ENCODE assay signal across 16 cellular contexts in genomic region chr3:87229113-87229512, GRCh38. TPM values are rescaled to one million over a fixed set of nuclear protein-coding genes. Genes with fewer than 3 reads are reported as not detected.
DNase-seq lines count a peak whose midpoint lies in the region; ATAC-seq and TF ChIP-seq lines count a peak whose summit lies in the region.
"Had no signal": no experiment of that assay in that cellular context is flagged by ENCODE, and none has a peak within 500 bp of the region (broad histone marks: within the 10 kb centered on the region; RNA-seq: fewer than 3 reads in every experiment).

No MANE protein-coding gene starts in this region.

- H3K56ac ChIP-seq in IMR-90 (ENCODE audit: extremely low read depth, insufficient read depth, low read length): no peak overlapping the region

- TF ChIP-seq RAD21 in IMR-90 (IDR thresholded peaks at IDR 0.05; ENCODE audit: low read length): no peak

- CTCF ChIA-PET in CD8-positive, alpha-beta T cell (lab: Charles Lee): no interaction called here
- CTCF ChIA-PET in IMR-90 (lab: Yijun Ruan, JAX): no interaction called here

- H3K9ac ChIP-seq in IMR-90 (ENCODE audit: low read depth, low read length): no peak overlapping the region

- POLR2A ChIA-PET in CD8-positive, alpha-beta T cell (lab: Charles Lee): no interaction called here
- POLR2A ChIA-PET in IMR-90 (lab: Charles Lee; ENCODE audit: unreplicated experiment): no interaction called here

- H3K27me3 ChIP-seq in CD8-positive, alpha-beta T cell (ENCODE audit: insufficient read depth, low read length): no peaks in the 10 kb centered on the region
- H3K27me3 ChIP-seq in IMR-90 (ENCODE audit: control insufficient read depth, insufficient read depth, low read length): no peaks in the 10 kb centered on the region
- H3K27me3 ChIP-seq in ovary: no peaks in the 10 kb centered on the region

- H2BK5ac ChIP-seq in IMR-90 (ENCODE audit: low read depth, low read length, poor library complexity, severe bottlenecking): no peak overlapping the region

- H2AFZ ChIP-seq in IMR-90 (replicated peaks; ENCODE audit: low read length, poor library complexity): no peak overlapping the region

- no peaks in the 10 kb centered on the region for H3K9me3 Mint-ChIP-seq in CD8-positive, alpha-beta T cell
- no peaks in the 10 kb centered on the region for H3K9me3 Mint-ChIP-seq in brain
- no peaks in the 10 kb centered on the region for H3K9me3 Mint-ChIP-seq in natural killer cell treated with Interleukin-12 subunit alpha and Interleukin-12 subunit beta and Interleukin-15 and Interleukin-18, amount 100 ng/mL, for 72 hours
- H3K9me3 Mint-ChIP-seq: activated T-helper 1 cell treated with anti-CD3 and anti-CD28 coated beads, Interleukin-12 subunit alpha, Interleukin-12 subunit beta, Interleukin-2, Interleukin-4 antibody, amounts not matched to agents 30 ng/mL and 10 ng/mL and 1 ng/mL, durations not matched to agents 14 hours and 24 hours and 36 hours had no signal

- intact Hi-C loops in CD8-positive, alpha-beta T cell (cut with DNase I, micrococcal nuclease): loop anchor here in 1 of 2 experiments (5.0 kb wide), 1 partner anchor 828 kb away; the partner anchor contains the start of genes CGGBP1 and ZNF654
- intact Hi-C loops in IMR-90 (cut with micrococcal nuclease): no loop called here
- intact Hi-C loops in ovary (cut with DNase I): no loop called here
- intact Hi-C loops in left ventricle myocardium superior (cut with micrococcal nuclease): no loop called here

- peak overlapping the region; percentile 96 for H3K4me3 Mint-ChIP-seq in CD8-positive, alpha-beta T cell
- H3K4me3 Mint-ChIP-seq in brain: peak overlapping the region; percentile 91 to 98 (median 98)
- peak overlapping the region; percentile 98 for H3K4me3 Mint-ChIP-seq in natural killer cell treated with Interleukin-12 subunit alpha and Interleukin-12 subunit beta and Interleukin-15 and Interleukin-18, amount 100 ng/mL, for 72 hours

- in situ Hi-C loops in IMR-90 (cut with MboI; ENCODE audit: low sequenced_read_pairs): no loop called here

- peaks cover 19% of the 10 kb centered on the region for H3K36me3 Mint-ChIP-seq in CD8-positive, alpha-beta T cell
- no peaks in the 10 kb centered on the region for H3K36me3 Mint-ChIP-seq in brain
- H3K36me3 Mint-ChIP-seq in natural killer cell treated with Interleukin-12 subunit alpha and Interleukin-12 subunit beta and Interleukin-15 and Interleukin-18, amount 100 ng/mL, for 72 hours: peaks cover 5% of the 10 kb centered on the region

- no peak overlapping the region for H2AK5ac ChIP-seq in IMR-90 (ENCODE audit: low read depth, low read length)

- peaks cover 65% of the 10 kb centered on the region for H3K4me1 Mint-ChIP-seq in CD8-positive, alpha-beta T cell (ENCODE audit: low read depth)
- peaks cover 62% of the 10 kb centered on the region for H3K4me1 Mint-ChIP-seq in brain
- H3K4me1 Mint-ChIP-seq in natural killer cell treated with Interleukin-12 subunit alpha and Interleukin-12 subunit beta and Interleukin-15 and Interleukin-18, amount 100 ng/mL, for 72 hours (ENCODE audit: low read depth in 2 of 2): peaks cover 29 to 49% of the 10 kb centered on the region in 2 donors

- no peaks in the 10 kb centered on the region for H3K27me3 Mint-ChIP-seq in CD8-positive, alpha-beta T cell (ENCODE audit: low read depth)
- H3K27me3 Mint-ChIP-seq in brain: peaks cover 27% of the 10 kb centered on the region
- no peaks in the 10 kb centered on the region for H3K27me3 Mint-ChIP-seq in natural killer cell treated with Interleukin-12 subunit alpha and Interleukin-12 subunit beta and Interleukin-15 and Interleukin-18, amount 100 ng/mL, for 72 hours

- BruUV-seq in IMR-90 (replicated peaks; lab: Mats Ljungman, UMichigan): no TSS peak

- no peak for TF ChIP-seq CTCF in CD8-positive, alpha-beta T cell (IDR thresholded peaks at IDR 0.05)
- no peak for TF ChIP-seq CTCF in IMR-90 (conservative IDR thresholded peaks at IDR 0.05; ENCODE audit: low read depth, low read length)
- TF ChIP-seq CTCF in brain (conservative IDR thresholded peaks at IDR 0.05): no peak
- no peak for TF ChIP-seq CTCF in ovary (IDR thresholded peaks at IDR 0.05)

- no peak overlapping the region for H3K18ac ChIP-seq in IMR-90 (ENCODE audit: low read depth, low read length)

- DNase-seq in CD8-positive, alpha-beta T cell: no peak
- DNase-seq in IMR-90: no peak
- DNase-seq in natural killer cell treated with Interleukin-12 subunit alpha and Interleukin-12 subunit beta and Interleukin-15 and Interleukin-18, amount 100 ng/mL, for 72 hours (ENCODE audit: low spot score): no peak
- DNase-seq in dedifferentiated amniotic fluid mesenchymal stem cell (ENCODE audit: extremely low spot score): no peak
- DNase-seq in ovary: no peak
- no peak for DNase-seq in left ventricle myocardium superior
- DNase-seq: GOT3, NCI-H1417 treated with DMSO at 0.1 percent for 48 hours had no signal

- H2BK120ac ChIP-seq in IMR-90 (ENCODE audit: low read depth, low read length): no peak overlapping the region

- H3K14ac ChIP-seq in IMR-90 (replicated peaks; ENCODE audit: low read depth, low read length): no peak overlapping the region

- no peak overlapping the region for H4K91ac ChIP-seq in IMR-90 (ENCODE audit: insufficient read depth, low read depth, low read length)

- no peak overlapping the region for H2BK20ac ChIP-seq in IMR-90 (ENCODE audit: low read depth, low read length)

- no CpG with 5 or more reads among the region's 1 CpG for WGBS in IMR-90 (ENCODE audit: extremely low coverage in 2 of 2, insufficient read length in 1 of 2), 2 experiments
- 60 to 74% (median 62%) methylated on average over 1 of the region's 1 CpG for WGBS in ovary, 3 donors

- no peak for ATAC-seq in CD8-positive, alpha-beta T cell
- ATAC-seq in IMR-90 (ENCODE audit: low read depth) (no peak), HG02981 (IDR thresholded peaks at IDR 0.05; ENCODE audit: unreplicated experiment) (no peak), left ventricle myocardium superior (no peak)
- ATAC-seq in natural killer cell treated with Interleukin-12 subunit alpha and Interleukin-12 subunit beta and Interleukin-15 and Interleukin-18, amount 100 ng/mL, for 72 hours: no peak

- TF ChIP-seq POLR2A in IMR-90 (IDR thresholded peaks at IDR 0.05; ENCODE audit: low read depth, low read length) (no peak), ovary (IDR thresholded peaks at IDR 0.05) (no peak)

- no peak overlapping the region for H3K4ac ChIP-seq in IMR-90 (ENCODE audit: low read depth, low read length)

- peaks cover 27% of the 10 kb centered on the region for H3K4me1 ChIP-seq in CD8-positive, alpha-beta T cell (ENCODE audit: insufficient read depth, low read length)
- H3K4me1 ChIP-seq in IMR-90 (ENCODE audit: control insufficient read depth, insufficient read depth, low read length) (no peaks in the 10 kb centered on the region), ovary (ENCODE audit: insufficient read depth) (peaks cover 4% of the 10 kb centered on the region)

- H3K4me3 ChIP-seq in CD8-positive, alpha-beta T cell (ENCODE audit: low read depth, low read length): no peak overlapping the region
- H3K4me3 ChIP-seq in IMR-90 (ENCODE audit: insufficient read depth, low read depth, low read length): no peak overlapping the region
- no peak overlapping the region for H3K4me3 ChIP-seq in ovary

- no peak overlapping the region for H2AK9ac ChIP-seq in IMR-90 (replicated peaks; ENCODE audit: low read depth, low read length, poor library complexity)

- no peak overlapping the region for H3K4me2 ChIP-seq in IMR-90 (ENCODE audit: low read depth, low read length)

- H3K36me3 ChIP-seq in CD8-positive, alpha-beta T cell (ENCODE audit: insufficient read depth, low read length): no peaks in the 10 kb centered on the region
- H3K36me3 ChIP-seq in IMR-90 (ENCODE audit: control insufficient read depth, insufficient read depth, low read length): no peaks in the 10 kb centered on the region
- H3K36me3 ChIP-seq in ovary: no peaks in the 10 kb centered on the region
- H3K36me3 ChIP-seq: thoracic aorta had no signal

- no peak overlapping the region for H4K5ac ChIP-seq in IMR-90 (ENCODE audit: low read depth, low read length)

- dilution Hi-C loops in IMR-90 (cut with HindIII; ENCODE audit: low sequenced_read_pairs, unreplicated experiment): no loop called here

- no peak overlapping the region for H3K23ac ChIP-seq in IMR-90 (ENCODE audit: low read depth, low read length)

- H3K27ac ChIP-seq in CD8-positive, alpha-beta T cell (ENCODE audit: low read depth, low read length): no peak overlapping the region
- H3K27ac ChIP-seq in IMR-90 (ENCODE audit: insufficient read depth, low read length) (no peak overlapping the region), ovary (no peak overlapping the region)
- H3K27ac ChIP-seq: thoracic aorta had no signal

- H2BK15ac ChIP-seq in IMR-90 (ENCODE audit: low read depth, low read length): no peak overlapping the region

- H3K27ac Mint-ChIP-seq in CD8-positive, alpha-beta T cell: no peak overlapping the region
- H3K27ac Mint-ChIP-seq in brain: peak overlapping the region in 2 of 5 experiments; percentile 97 to 99
- no peak overlapping the region for H3K27ac Mint-ChIP-seq in natural killer cell treated with Interleukin-12 subunit alpha and Interleukin-12 subunit beta and Interleukin-15 and Interleukin-18, amount 100 ng/mL, for 72 hours
- H3K27ac Mint-ChIP-seq: activated T-helper 1 cell treated with anti-CD3 and anti-CD28 coated beads, Interleukin-12 subunit alpha, Interleukin-12 subunit beta, Interleukin-2, Interleukin-4 antibody, amounts not matched to agents 30 ng/mL and 10 ng/mL and 1 ng/mL, durations not matched to agents 14 hours and 24 hours and 36 hours had no signal

- H3K79me1 ChIP-seq in IMR-90 (ENCODE audit: low read depth in 1 of 2, low read length in 2 of 2): peaks cover 24 to 30% of the 10 kb centered on the region in 2 experiments

- H3K9me1 ChIP-seq in IMR-90 (ENCODE audit: insufficient read depth, low read length): 0 out of 2 replicates have a peak, but pooled peaks cover 3% of the 10 kb centered on the region

- H4K20me1 ChIP-seq in IMR-90 (ENCODE audit: insufficient read depth, low read length): peaks cover 10% of the 10 kb centered on the region; the same call in 1 of the 2 replicates

- no peak overlapping the region for H4K8ac ChIP-seq in IMR-90 (ENCODE audit: low read depth in 2 of 2, low read length in 2 of 2)

- TF ChIP-seq EP300 in ovary (IDR thresholded peaks at IDR 0.05): no peak

- H3K9me3 ChIP-seq in CD8-positive, alpha-beta T cell (ENCODE audit: low read length): no peaks in the 10 kb centered on the region
- H3K9me3 ChIP-seq in IMR-90 (ENCODE audit: control insufficient read depth, insufficient read depth, low read length) (no peaks in the 10 kb centered on the region), ovary (no peaks in the 10 kb centered on the region)
- H3K9me3 ChIP-seq: thoracic aorta had no signal

RNA-seq across cellular contexts. Expression of gene CHMP2B, which starts 2.0 kb away (rescaled TPM):
- 10 to 100 TPM; 32.4 to 35.8 TPM for total RNA-seq in CD8-positive, alpha-beta T cell
- total RNA-seq in IMR-90 (2012; rRNA removed) (6.8 and 15.0 TPM in 2 replicates), ovary (10 to 100 TPM; 29.0 to 45.3 (median 38.8) TPM), left ventricle myocardium superior (33.1 TPM)
- polyA plus RNA-seq in IMR-90 (2012; rRNA removed) (11.1 and 14.0 TPM in 2 replicates), brain (ENCODE audit: insufficient read depth, low read depth, low replicate concordance) (22.9 TPM), ovary (10 to 100 TPM; 26.2 to 31.2 TPM)
- polyA plus RNA-seq in IMR-90 (2012; cell fraction: cytosol; rRNA removed): 6.6 and 8.0 TPM in 2 replicates
- polyA plus RNA-seq in IMR-90 (2012; cell fraction: nucleus; rRNA removed; ENCODE audit: low replicate concordance): 3.1 and 10.4 TPM in 2 replicates
- total RNA-seq in natural killer cell treated with Interleukin-12 subunit alpha and Interleukin-12 subunit beta and Interleukin-15 and Interleukin-18, amount 100 ng/mL, for 72 hours: 10 to 100 TPM; 29.8 to 29.9 TPM

RNA-seq across cellular contexts. Expression of gene POU1F1, which starts 47.3 kb away (rescaled TPM):
- not detected for total RNA-seq in CD8-positive, alpha-beta T cell
- total RNA-seq in IMR-90 (2012; rRNA removed): not detected in 2 replicates
- polyA plus RNA-seq in IMR-90 (2012; rRNA removed): not detected in 2 replicates
- polyA plus RNA-seq in IMR-90 (2012; cell fraction: cytosol; rRNA removed): not detected in 2 replicates
- polyA plus RNA-seq in IMR-90 (2012; cell fraction: nucleus; rRNA removed; ENCODE audit: low replicate concordance): not detected in 2 replicates
- polyA plus RNA-seq in brain (ENCODE audit: insufficient read depth, low read depth, low replicate concordance): not detected
- not detected for total RNA-seq in natural killer cell treated with Interleukin-12 subunit alpha and Interleukin-12 subunit beta and Interleukin-15 and Interleukin-18, amount 100 ng/mL, for 72 hours
- total RNA-seq in ovary: not detected
- polyA plus RNA-seq in ovary: not detected
- total RNA-seq in left ventricle myocardium superior: not detected
- total RNA-seq: activated T-helper 1 cell treated with anti-CD3 and anti-CD28 coated beads, Interleukin-12 subunit alpha, Interleukin-12 subunit beta, Interleukin-2, Interleukin-4 antibody, amounts not matched to agents 30 ng/mL and 10 ng/mL and 1 ng/mL, durations not matched to agents 14 hours and 24 hours and 36 hours; bronchial epithelial cell; epithelial cell of proximal tubule; mucosa of gallbladder; NCI-H460; thoracic aorta had no signal
